Comparison of ENCODE assay signal across 8 cellular contexts in the genomic region with DNA sequence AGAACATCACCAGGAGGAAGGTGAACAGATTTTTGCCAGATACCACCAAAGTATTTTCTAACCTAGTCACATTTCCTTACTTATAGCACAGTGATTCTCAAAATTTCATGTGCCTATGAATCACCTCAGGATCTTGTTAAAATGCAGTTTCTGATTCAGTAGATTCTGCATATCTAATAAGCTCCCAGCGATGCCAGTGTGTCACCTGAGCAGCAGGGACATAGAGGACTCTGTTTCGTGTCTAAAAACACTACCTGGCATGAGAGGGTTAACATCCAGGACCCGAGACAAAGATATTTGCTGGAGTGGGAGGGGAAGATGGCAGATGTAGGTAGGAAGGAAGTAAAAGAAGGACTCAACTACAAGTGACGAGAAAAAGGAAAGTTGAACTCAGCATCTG.
"Had no signal": no experiment of that assay in that cellular context is flagged by ENCODE, and none has a peak within 500 bp of the region (broad histone marks: within the 10 kb centered on the region; RNA-seq: fewer than 3 reads in every experiment).

No MANE protein-coding gene starts in this region.

- FAIRE-seq: HepG2, HTR-8/SVneo, K562 had no signal

- H3K4me3 Mint-ChIP-seq: IgD-negative memory B cell had no signal

- H3K4me1 Mint-ChIP-seq: IgD-negative memory B cell had no signal

- DNase-seq: IMR-90, KBM-7, KG1 had no signal

- H3K27ac Mint-ChIP-seq: IgD-negative memory B cell had no signal

- H3K27ac ChIP-seq: HL-60 had no signal

- H3K36me3 Mint-ChIP-seq: IgD-negative memory B cell had no signal

- H3K4me3 ChIP-seq: K562 had no signal
